20 cellular contexts compared by ENCODE assay signal in genomic region chr9:93318441-93318840, GRCh38.
"Had no signal": no experiment of that assay in that cellular context is flagged by ENCODE, and none has a peak within 500 bp of the region (broad histone marks: within the 10 kb centered on the region; RNA-seq: fewer than 3 reads in every experiment).

No MANE protein-coding gene starts in this region.

- H3K4me3 Mint-ChIP-seq: activated naive CD4-positive, alpha-beta T cell treated with anti-CD3 and anti-CD28 coated beads, Interleukin-2, amount 10 ng/mL, durations not matched to agents 7 days and 5 days; activated T-helper 17 cell treated with anti-CD3 and anti-CD28 coated beads, Interleukin-2, amount 50 U/mL, for 72 hours; central memory CD8-positive, alpha-beta T cell had no signal

- DNase-seq: activated CD4-positive, alpha-beta T cell treated with anti-CD3 and anti-CD28 coated beads, Interleukin-2, amount 50 U/mL, for 1 hour; activated CD4-positive, CD25-positive, alpha-beta regulatory T cell treated with anti-CD3 and anti-CD28 coated beads, Interleukin-2, amount 50 U/mL, for 72 hours; activated naive CD4-positive, alpha-beta T cell treated with anti-CD3 and anti-CD28 coated beads, Interleukin-2, amount 10 ng/mL, durations not matched to agents 7 days and 5 days; activated T-cell treated with anti-CD3 and anti-CD28 coated beads, Interleukin-2, amount 50 U/mL, for 1 hour; colonic mucosa; erythroblast; foreskin melanocyte; midbrain; right lobe of liver; stimulated activated CD4-positive, alpha-beta T cell treated with anti-CD3 and anti-CD28 coated beads, Interleukin-4, amount 100 ng/mL, for 1 hour; testis; upper lobe of left lung had no signal

- FAIRE-seq: endometrium, kidney, pancreas had no signal

- H3K4me1 ChIP-seq: colonic mucosa, testis, upper lobe of left lung had no signal

- H3K4me3 ChIP-seq: colonic mucosa, pancreas, right lobe of liver, smooth muscle cell, testis, upper lobe of left lung had no signal

- H3K27me3 ChIP-seq: colonic mucosa, pancreas, right lobe of liver, testis, upper lobe of left lung had no signal

- H3K9me3 ChIP-seq: colonic mucosa, pancreas, right lobe of liver, testis, upper lobe of left lung had no signal

- H3K9me3 Mint-ChIP-seq: activated naive CD4-positive, alpha-beta T cell treated with anti-CD3 and anti-CD28 coated beads, Interleukin-2, amount 10 ng/mL, durations not matched to agents 7 days and 5 days; activated T-helper 17 cell treated with anti-CD3 and anti-CD28 coated beads, Interleukin-2, amount 50 U/mL, for 72 hours; central memory CD8-positive, alpha-beta T cell had no signal

- H3K36me3 ChIP-seq: colonic mucosa, right lobe of liver, upper lobe of left lung had no signal

- ATAC-seq: activated T-helper 17 cell treated with anti-CD3 and anti-CD28 coated beads, Interleukin-2, amount 50 U/mL, for 72 hours; left lobe of liver; pancreas had no signal

- H3K36me3 Mint-ChIP-seq: activated naive CD4-positive, alpha-beta T cell treated with anti-CD3 and anti-CD28 coated beads, Interleukin-2, amount 10 ng/mL, durations not matched to agents 7 days and 5 days had no signal

- H3K27ac ChIP-seq: colonic mucosa, pancreas, right lobe of liver, testis, upper lobe of left lung, VCaP had no signal

- H3K4me2 ChIP-seq: smooth muscle cell had no signal

- H3K27ac Mint-ChIP-seq: activated naive CD4-positive, alpha-beta T cell treated with anti-CD3 and anti-CD28 coated beads, Interleukin-2, amount 10 ng/mL, durations not matched to agents 7 days and 5 days; activated T-helper 17 cell treated with anti-CD3 and anti-CD28 coated beads, Interleukin-2, amount 50 U/mL, for 72 hours had no signal
